Comparison of ENCODE assay signal across 16 cellular contexts in the genomic region with DNA sequence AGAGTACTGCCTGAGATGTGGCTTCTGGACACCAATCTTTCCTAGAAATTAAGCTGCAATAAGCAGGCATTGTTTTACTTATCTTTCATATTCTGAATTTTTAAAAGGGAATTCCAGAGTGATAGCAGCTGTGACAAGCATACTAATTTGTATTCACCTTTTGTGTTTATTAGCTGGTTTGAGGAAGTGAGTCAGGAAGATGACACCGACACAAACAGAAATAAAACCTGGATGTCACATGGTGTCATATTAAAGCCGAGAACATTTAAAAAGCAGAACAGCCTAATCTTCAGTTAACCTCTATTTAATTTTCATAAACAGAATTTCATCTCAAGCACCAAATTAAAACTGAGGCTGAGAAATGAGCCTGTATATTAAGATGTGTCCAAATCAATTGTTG.
DNase-seq lines count a peak whose midpoint lies in the region; ATAC-seq and TF ChIP-seq lines count a peak whose summit lies in the region.
"Had no signal": no experiment of that assay in that cellular context is flagged by ENCODE, and none has a peak within 500 bp of the region (broad histone marks: within the 10 kb centered on the region; RNA-seq: fewer than 3 reads in every experiment).

No MANE protein-coding gene starts in this region.

- H3K4me1 ChIP-seq in OCI-LY7 (ENCODE audit: insufficient read depth, low read length, poor library complexity, severe bottlenecking) (peaks cover 24% of the 10 kb centered on the region), skeletal muscle satellite cell (ENCODE audit: control insufficient read depth, insufficient read depth, low read length) (peaks cover 18% of the 10 kb centered on the region)

- peak overlapping the region; percentile 36 for H3K4me3 ChIP-seq in OCI-LY7 (ENCODE audit: low read depth, low read length, poor library complexity, severe bottlenecking)
- peak overlapping the region; percentile 18 for H3K4me3 ChIP-seq in skeletal muscle satellite cell (ENCODE audit: low read length)

- CTCF ChIA-PET in OCI-LY7 (lab: Charles Lee; ENCODE audit: unreplicated experiment), result no interaction called here

- intact Hi-C loops in OCI-LY7 (cut with micrococcal nuclease; ENCODE audit: unreplicated experiment), result no loop called here
- intact Hi-C loops in activated CD4-positive, alpha-beta T cell treated with anti-CD3 and anti-CD28 coated beads, Interleukin-2, amount 10 ng/mL, durations not matched to agents 24 days and 14 days (cut with micrococcal nuclease), result no loop called here

- DNase-seq in NCI-H510A treated with DMSO at 0.1 percent for 48 hours (lab: John Stamatoyannopoulos, UW), result peak; percentile 3
- DNase-seq in NCI-H510A (lab: John Stamatoyannopoulos, UW), result no peak
- DNase-seq in OCI-LY7 (ENCODE audit: low spot score), result peak; percentile 60
- no peak for DNase-seq in activated CD4-positive, alpha-beta T cell treated with anti-CD3 and anti-CD28 coated beads, Interleukin-2, amount 10 ng/mL, durations not matched to agents 24 days and 14 days
- no peak for DNase-seq in hypothalamus (lab: John Stamatoyannopoulos, UW)
- DNase-seq in GM03348 (ENCODE audit: low spot score), result no peak
- DNase-seq: activated CD4-positive, alpha-beta T cell treated with anti-CD3 and anti-CD28 coated beads, Interleukin-2, amount 50 U/mL, for 4 hours; activated naive CD8-positive, alpha-beta T cell treated with anti-CD3 and anti-CD28 coated beads for 36 hours; activated T-cell treated with anti-CD3 and anti-CD28 coated beads, Interleukin-2, amount 50 U/mL, for 24 hours; CD8-positive, alpha-beta T cell; effector CD4-positive, alpha-beta T cell; substantia nigra had no signal

- no TSS peak for BruUV-seq in OCI-LY7 (replicated peaks; lab: Mats Ljungman, UMichigan)

- peak overlapping the region; percentile 95 for H2AFZ ChIP-seq in OCI-LY7 (ENCODE audit: low read length)

- H3K27ac ChIP-seq in OCI-LY7 (ENCODE audit: low read depth, low read length, poor library complexity, severe bottlenecking), result peak overlapping the region; percentile 53

- peak; percentile 51 for ATAC-seq in HG02763 (IDR thresholded peaks at IDR 0.05; ENCODE audit: unreplicated experiment)
- ATAC-seq: CD8-positive, alpha-beta T cell; left lobe of liver had no signal

- H3K4me2 ChIP-seq in OCI-LY7 (ENCODE audit: low read length), result peak overlapping the region; percentile 60
- H3K4me2 ChIP-seq in skeletal muscle satellite cell (ENCODE audit: low read length), result peak overlapping the region; percentile 27

- no peaks in the 10 kb centered on the region for H3K4me1 Mint-ChIP-seq in activated CD4-positive, alpha-beta T cell treated with anti-CD3 and anti-CD28 coated beads, Interleukin-2, amount 10 ng/mL, durations not matched to agents 24 days and 14 days
- H3K4me1 Mint-ChIP-seq: activated naive CD8-positive, alpha-beta T cell treated with anti-CD3 and anti-CD28 coated beads for 36 hours had no signal

- H3K9ac ChIP-seq in skeletal muscle satellite cell (ENCODE audit: low read depth, low read length), result no peak overlapping the region

- H3K9me2 ChIP-seq in OCI-LY7 (ENCODE audit: insufficient read depth, low read length), result no peaks in the 10 kb centered on the region

- no peak for TF ChIP-seq CTCF in OCI-LY7 (conservative IDR thresholded peaks at IDR 0.05; ENCODE audit: low read length)

- H3K36me3 ChIP-seq in OCI-LY7 (ENCODE audit: insufficient read depth, low read length) (no peaks in the 10 kb centered on the region), skeletal muscle satellite cell (ENCODE audit: insufficient read depth, low read length) (no peaks in the 10 kb centered on the region)

- POLR2A ChIA-PET in OCI-LY7 (lab: Charles Lee), result interaction anchor here (0.7 to 1.7 kb wide), 14 partner anchors 10 to 171 kb away, joined by 3 to 8 read pairs (median 3); no protein-coding TSS in a partner anchor

- no peaks in the 10 kb centered on the region for H3K36me3 Mint-ChIP-seq in activated CD4-positive, alpha-beta T cell treated with anti-CD3 and anti-CD28 coated beads, Interleukin-2, amount 10 ng/mL, durations not matched to agents 24 days and 14 days (ENCODE audit: low read depth)
- H3K36me3 Mint-ChIP-seq: activated naive CD8-positive, alpha-beta T cell treated with anti-CD3 and anti-CD28 coated beads for 36 hours; CD8-positive, alpha-beta T cell had no signal

- no peak overlapping the region for H3K4me3 Mint-ChIP-seq in activated CD4-positive, alpha-beta T cell treated with anti-CD3 and anti-CD28 coated beads, Interleukin-2, amount 10 ng/mL, durations not matched to agents 24 days and 14 days
- H3K4me3 Mint-ChIP-seq: activated naive CD8-positive, alpha-beta T cell treated with anti-CD3 and anti-CD28 coated beads for 36 hours; activated T-cell treated with anti-CD3 and anti-CD28 coated beads, Interleukin-2, amount 50 U/mL, for 24 hours; CD8-positive, alpha-beta T cell had no signal

- H3K27me3 ChIP-seq in skeletal muscle satellite cell (ENCODE audit: control insufficient read depth, insufficient read depth, low read length), result no peaks in the 10 kb centered on the region

- no peaks in the 10 kb centered on the region for H3K9me3 Mint-ChIP-seq in activated CD4-positive, alpha-beta T cell treated with anti-CD3 and anti-CD28 coated beads, Interleukin-2, amount 10 ng/mL, durations not matched to agents 24 days and 14 days
- H3K9me3 Mint-ChIP-seq: activated naive CD8-positive, alpha-beta T cell treated with anti-CD3 and anti-CD28 coated beads for 36 hours; activated T-cell treated with anti-CD3 and anti-CD28 coated beads, Interleukin-2, amount 50 U/mL, for 24 hours; CD8-positive, alpha-beta T cell had no signal

- H3K27me3 Mint-ChIP-seq in activated CD4-positive, alpha-beta T cell treated with anti-CD3 and anti-CD28 coated beads, Interleukin-2, amount 10 ng/mL, durations not matched to agents 24 days and 14 days, result no peaks in the 10 kb centered on the region
- H3K27me3 Mint-ChIP-seq: activated naive CD8-positive, alpha-beta T cell treated with anti-CD3 and anti-CD28 coated beads for 36 hours; activated T-cell treated with anti-CD3 and anti-CD28 coated beads, Interleukin-2, amount 50 U/mL, for 24 hours; progenitor cell of endocrine pancreas had no signal

- no peaks in the 10 kb centered on the region for H4K20me1 ChIP-seq in OCI-LY7 (ENCODE audit: insufficient read depth, low read length)

- H3K27ac Mint-ChIP-seq in activated CD4-positive, alpha-beta T cell treated with anti-CD3 and anti-CD28 coated beads, Interleukin-2, amount 10 ng/mL, durations not matched to agents 24 days and 14 days, result no peak overlapping the region
- H3K27ac Mint-ChIP-seq: activated naive CD8-positive, alpha-beta T cell treated with anti-CD3 and anti-CD28 coated beads for 36 hours; activated T-cell treated with anti-CD3 and anti-CD28 coated beads, Interleukin-2, amount 50 U/mL, for 24 hours; CD8-positive, alpha-beta T cell; progenitor cell of endocrine pancreas had no signal

- H3K79me2 ChIP-seq in OCI-LY7 (ENCODE audit: insufficient read depth, low read depth, low read length), result no peaks in the 10 kb centered on the region

- H3K9me3 ChIP-seq in OCI-LY7 (ENCODE audit: low read length), result peaks cover 4% of the 10 kb centered on the region; the same call in 1 of the 2 replicates
- no peaks in the 10 kb centered on the region for H3K9me3 ChIP-seq in skeletal muscle satellite cell (replicated peaks; ENCODE audit: low read length)

Comparison
In these comparisons a context has a peak if more than half of its experiments do, and no peak if none do; other contexts are left out.
1. DNase-seq: peak in NCI-H510A treated with DMSO at 0.1 percent for 48 hours (single experiment) and OCI-LY7 (single experiment); none in NCI-H510A (single experiment), activated CD4-positive, alpha-beta T cell treated with anti-CD3 and anti-CD28 coated beads, Interleukin-2, amount 10 ng/mL, durations not matched to agents 24 days and 14 days (single experiment), hypothalamus (0 of 51) and GM03348 (single experiment).